Comparison of ENCODE assay signal across 1 cellular context in genomic region chr5:81851481-81852178, GRCh38.
TF ChIP-seq lines count a peak whose summit lies in the region.

No MANE protein-coding gene starts in this region.

TF ChIP-seq in HepG2, 621 proteins besides CTCF, POLR2A, EP300 and RAD21 (continued from another document and continues in another):
- TF ChIP-seq HOMEZ (CRISPR knock-in tag; IDR thresholded peaks at IDR 0.05; ENCODE audit: low read depth), result no peak
- TF ChIP-seq HNRNPH1 (optimal IDR thresholded peaks at IDR 0.05; ENCODE audit: low read depth, low read length), result no peak
- no peak for TF ChIP-seq NR2F6 (IDR thresholded peaks at IDR 0.05)
- TF ChIP-seq NR2F6 (CRISPR knock-in tag; IDR thresholded peaks at IDR 0.05), result no peak
- no peak for TF ChIP-seq MZF1 (CRISPR knock-in tag; IDR thresholded peaks at IDR 0.05; ENCODE audit: borderline replicate concordance)
- no peak for TF ChIP-seq NR2F1 (CRISPR knock-in tag; IDR thresholded peaks at IDR 0.05)
- no peak for TF ChIP-seq HES4 (CRISPR knock-in tag; IDR thresholded peaks at IDR 0.05; ENCODE audit: borderline replicate concordance)
- TF ChIP-seq ZNF501 (CRISPR knock-in tag; IDR thresholded peaks at IDR 0.05), result no peak
- TF ChIP-seq SAFB2 (CRISPR knock-in tag; IDR thresholded peaks at IDR 0.05; ENCODE audit: borderline replicate concordance, low read depth), result no peak
- no peak for TF ChIP-seq ZSCAN29 (CRISPR knock-in tag; conservative IDR thresholded peaks at IDR 0.05)
- TF ChIP-seq SKIL (CRISPR knock-in tag; IDR thresholded peaks at IDR 0.05; ENCODE audit: borderline replicate concordance), result no peak
- TF ChIP-seq NFYB (CRISPR knock-in tag; IDR thresholded peaks at IDR 0.05), result no peak
- TF ChIP-seq RARG (CRISPR knock-in tag; IDR thresholded peaks at IDR 0.05; ENCODE audit: low read depth), result no peak
- TF ChIP-seq PCBP2 (optimal IDR thresholded peaks at IDR 0.05; ENCODE audit: low read depth, low read length, poor library complexity, severe bottlenecking), result no peak
- no peak for TF ChIP-seq RNF219 (CRISPR knock-in tag; IDR thresholded peaks at IDR 0.05)
- no peak for TF ChIP-seq ZNF549 (CRISPR knock-in tag; IDR thresholded peaks at IDR 0.05)
- TF ChIP-seq PRDM10 (CRISPR knock-in tag; IDR thresholded peaks at IDR 0.05; ENCODE audit: low read depth), result peak; percentile 89
- TF ChIP-seq SMAD9 (CRISPR knock-in tag; IDR thresholded peaks at IDR 0.05), result no peak
- TF ChIP-seq BATF2 (CRISPR knock-in tag; IDR thresholded peaks at IDR 0.05), result no peak
- no peak for TF ChIP-seq FOXK2 (IDR thresholded peaks at IDR 0.05)
- no peak for TF ChIP-seq MBD4 (IDR thresholded peaks at IDR 0.05; ENCODE audit: borderline replicate concordance, low read length)
- no peak for TF ChIP-seq ZNF652 (CRISPR knock-in tag; IDR thresholded peaks at IDR 0.05; ENCODE audit: borderline replicate concordance, low read depth)
- TF ChIP-seq FOXA1 (IDR thresholded peaks at IDR 0.05), result no peak
- TF ChIP-seq FOXA1 (CRISPR knock-in tag; IDR thresholded peaks at IDR 0.05), result peak; percentile 33; the same call in 1 of the 2 replicates
- TF ChIP-seq RNF2 (conservative IDR thresholded peaks at IDR 0.05; ENCODE audit: low read depth), result no peak
- no peak for TF ChIP-seq FOSL1 (CRISPR knock-in tag; IDR thresholded peaks at IDR 0.05; ENCODE audit: borderline replicate concordance)
- TF ChIP-seq ZNF451 (CRISPR knock-in tag; IDR thresholded peaks at IDR 0.05), result no peak
- TF ChIP-seq ERF (CRISPR knock-in tag; IDR thresholded peaks at IDR 0.05), result no peak
- TF ChIP-seq ZNF263 (CRISPR knock-in tag; IDR thresholded peaks at IDR 0.05), result no peak
- no peak for TF ChIP-seq SP2 (CRISPR knock-in tag; IDR thresholded peaks at IDR 0.05)
- peak; percentile 84; the same call in 1 of the 2 replicates for TF ChIP-seq KDM2A (CRISPR knock-in tag; IDR thresholded peaks at IDR 0.05; ENCODE audit: borderline replicate concordance, low read depth)
- no peak for TF ChIP-seq ZBTB25 (CRISPR knock-in tag; IDR thresholded peaks at IDR 0.05)
- TF ChIP-seq RORA (CRISPR knock-in tag; IDR thresholded peaks at IDR 0.05), result no peak
- TF ChIP-seq SETDB1 (CRISPR knock-in tag; IDR thresholded peaks at IDR 0.05; ENCODE audit: borderline replicate concordance), result no peak
- no peak for TF ChIP-seq SUZ12 (IDR thresholded peaks at IDR 0.05; ENCODE audit: low read depth, low read length)
- TF ChIP-seq NR0B2 (CRISPR knock-in tag; IDR thresholded peaks at IDR 0.05), result no peak
- TF ChIP-seq ZNF781 (CRISPR knock-in tag; IDR thresholded peaks at IDR 0.05; ENCODE audit: borderline replicate concordance, not compliant biosample characterization), result no peak
- TF ChIP-seq STAT6 (CRISPR knock-in tag; IDR thresholded peaks at IDR 0.05; ENCODE audit: borderline replicate concordance), result no peak
- TF ChIP-seq MED13 (CRISPR knock-in tag; IDR thresholded peaks at IDR 0.05), result no peak
- no peak for TF ChIP-seq LBX2 (CRISPR knock-in tag; IDR thresholded peaks at IDR 0.05; ENCODE audit: borderline replicate concordance)
- TF ChIP-seq TGIF2 (CRISPR knock-in tag; IDR thresholded peaks at IDR 0.05), result no peak
- TF ChIP-seq AGO2 (optimal IDR thresholded peaks at IDR 0.05; ENCODE audit: low read depth, low read length), result no peak
- no peak for TF ChIP-seq ZNF841 (CRISPR knock-in tag; IDR thresholded peaks at IDR 0.05; ENCODE audit: borderline replicate concordance)
- no peak; the same call in 1 of the 2 replicates for TF ChIP-seq ZNF12 (CRISPR knock-in tag; IDR thresholded peaks at IDR 0.05)
- peak; percentile 25; the same call in 1 of the 2 replicates for TF ChIP-seq THAP11 (CRISPR knock-in tag; IDR thresholded peaks at IDR 0.05)
- TF ChIP-seq ZNF788 (CRISPR knock-in tag; IDR thresholded peaks at IDR 0.05; ENCODE audit: borderline replicate concordance), result 0 out of 2 replicates have a peak, but pooled peaks have one; percentile 20
- TF ChIP-seq PHF20 (CRISPR knock-in tag; IDR thresholded peaks at IDR 0.05), result peak; percentile 63; the same call in 1 of the 2 replicates
- no peak for TF ChIP-seq ZNF354B (CRISPR knock-in tag; IDR thresholded peaks at IDR 0.05)
- TF ChIP-seq GMEB2 (CRISPR knock-in tag; IDR thresholded peaks at IDR 0.05; ENCODE audit: low read depth), result no peak
- no peak for TF ChIP-seq JARID2 (CRISPR knock-in tag; IDR thresholded peaks at IDR 0.05; ENCODE audit: insufficient replicate concordance)
- peak; percentile 31; the same call in 1 of the 2 replicates for TF ChIP-seq GATAD2A (CRISPR knock-in tag; IDR thresholded peaks at IDR 0.05)
- TF ChIP-seq SP5 (CRISPR knock-in tag; IDR thresholded peaks at IDR 0.05; ENCODE audit: borderline replicate concordance, low read depth), result no peak
- peak; percentile 29; the same call in 1 of the 2 replicates for TF ChIP-seq MAZ (IDR thresholded peaks at IDR 0.05; ENCODE audit: borderline replicate concordance, low read depth, low read length)
- TF ChIP-seq MAZ (CRISPR knock-in tag; IDR thresholded peaks at IDR 0.05; ENCODE audit: low read depth), result no peak
- no peak for TF ChIP-seq AHR (CRISPR knock-in tag; IDR thresholded peaks at IDR 0.05)
- TF ChIP-seq AKAP8 (CRISPR knock-in tag; IDR thresholded peaks at IDR 0.05), result no peak
